Comparison of ENCODE assay signal across 8 cellular contexts in the genomic region with DNA sequence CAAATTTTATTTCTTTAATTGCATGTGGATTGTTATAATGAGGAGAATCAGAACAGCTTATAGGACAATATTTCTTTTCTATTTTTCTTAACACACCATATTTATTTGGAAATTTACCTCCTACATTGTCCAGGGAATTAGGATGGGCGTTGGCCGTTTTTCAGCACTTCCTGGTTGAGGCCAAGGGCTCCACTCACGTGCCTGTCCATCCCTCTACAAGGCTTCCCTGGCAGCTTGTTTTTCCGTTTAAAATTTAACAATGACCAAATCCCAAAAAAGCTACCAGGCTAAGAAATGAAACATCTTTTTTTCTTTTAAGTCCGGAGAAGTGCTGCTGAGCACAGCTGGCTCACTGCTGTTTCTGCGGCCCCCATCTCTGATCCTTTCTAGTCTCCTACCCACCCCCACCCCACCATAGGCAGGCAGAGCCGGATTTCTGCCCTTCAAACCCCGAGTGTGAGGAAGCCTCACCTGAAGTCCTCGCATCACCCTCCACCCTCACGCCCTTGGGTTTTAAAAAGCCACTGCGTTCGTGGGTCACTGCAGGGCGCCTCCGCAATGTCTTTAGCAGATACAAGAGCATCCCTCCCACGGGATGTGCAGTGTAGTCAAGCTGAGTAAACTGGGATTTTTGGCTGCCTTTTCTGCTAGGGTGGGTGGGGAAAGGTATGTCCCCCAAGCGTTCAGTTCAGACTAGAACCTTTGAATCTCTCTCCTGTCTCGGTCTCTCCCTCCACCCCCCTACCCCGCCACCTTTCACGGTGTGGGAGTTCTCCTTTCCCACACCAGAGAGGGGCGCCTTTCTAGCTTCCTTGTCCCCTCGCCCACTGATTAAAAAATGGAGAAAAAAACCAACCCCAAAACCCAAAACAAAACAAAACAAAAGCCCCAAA. TPM values are rescaled to one million over a fixed set of nuclear protein-coding genes. Genes with fewer than 3 reads are reported as not detected.
DNase-seq lines count a peak whose midpoint lies in the region; ATAC-seq and TF ChIP-seq lines count a peak whose summit lies in the region.

No MANE protein-coding gene starts in this region.

- CTCF ChIA-PET in GM10248 (lab: Yijun Ruan, JAX): no interaction called here

- no peaks in the 10 kb centered on the region for H3K9me3 ChIP-seq in HUES64 (ENCODE audit: insufficient read depth, low read depth, low read length)
- H3K9me3 ChIP-seq in adipocyte (ENCODE audit: control insufficient read depth, low read length): no peaks in the 10 kb centered on the region

- POLR2A ChIA-PET in GM10248 (lab: Yijun Ruan, JAX): no interaction called here

- peak overlapping the region; percentile 71 for H3K4me3 ChIP-seq in HUES64 (ENCODE audit: low read length)
- peak overlapping the region; percentile 96 for H3K4me3 ChIP-seq in adipocyte (ENCODE audit: low read length)

- WGBS in HUES64: 12% methylated on average over 20 of the region's 21 CpGs

- H3K9ac ChIP-seq in HUES64 (ENCODE audit: low read depth, low read length) (peak overlapping the region; percentile 80), adipocyte (ENCODE audit: low read length) (peak overlapping the region; percentile 88)

- peaks cover 28% of the 10 kb centered on the region for H3K4me1 ChIP-seq in HUES64 (ENCODE audit: insufficient read depth, low read length)
- peaks cover 8% of the 10 kb centered on the region for H3K4me1 ChIP-seq in adipocyte (ENCODE audit: control insufficient read depth, insufficient read depth, low read length)

- ATAC-seq in sciatic nerve: peak; percentile 53

- DNase-seq in A172 (ENCODE audit: low spot score): peak; percentile 38
- DNase-seq in GM10248 (ENCODE audit: extremely low spot score): peak; percentile 49
- peak; percentile 67 for DNase-seq in adipocyte (ENCODE audit: low read depth)
- peak; percentile 50 for DNase-seq in hepatic stellate cell (ENCODE audit: low spot score)
- DNase-seq in sciatic nerve (ENCODE audit: low spot score): no peak
- no peak for DNase-seq in pons (ENCODE audit: low spot score)
- no peak for DNase-seq in D341Med (ENCODE audit: low spot score)

- H3K27me3 ChIP-seq in HUES64 (ENCODE audit: insufficient read depth, low read length) (peaks cover 30% of the 10 kb centered on the region), adipocyte (replicated peaks; ENCODE audit: control insufficient read depth, insufficient read depth, low read length) (no peaks in the 10 kb centered on the region)

- no peak for TF ChIP-seq CTCF in GM10248 (IDR thresholded peaks at IDR 0.05; ENCODE audit: control extremely low read depth, extremely low read depth, low read depth, missing control alignments)

- no peaks in the 10 kb centered on the region for H3K36me3 ChIP-seq in HUES64 (ENCODE audit: insufficient read depth, low read length)
- H3K36me3 ChIP-seq in adipocyte (ENCODE audit: control insufficient read depth, insufficient read depth, low read length, severe bottlenecking): no peaks in the 10 kb centered on the region

- peak overlapping the region; percentile 24; the same call in 1 of the 2 replicates for H3K27ac ChIP-seq in HUES64 (ENCODE audit: low read depth, low read length)

- intact Hi-C loops in sciatic nerve (cut with DNase I): no loop called here

RNA-seq across cellular contexts. Expression of a gene that starts 0.8 kb away (rescaled TPM):
- 6.6 and 13.9 TPM in 2 replicates for total RNA-seq in A172 (2014; rRNA removed; shearing (Covaris generic))
- polyA plus RNA-seq in HUES64 (2013, experiment 1 of 2): 12.4 TPM
- 12.7 TPM for polyA plus RNA-seq in HUES64 (2013, experiment 2 of 2)
- 8.6 TPM for total RNA-seq in sciatic nerve

Comparison
In these comparisons a context has a peak if more than half of its experiments do, and no peak if none do; other contexts are left out.
1. DNase-seq: peak in A172 (single experiment), GM10248 (single experiment), adipocyte (single experiment) and hepatic stellate cell (single experiment); none in sciatic nerve (single experiment), pons (single experiment) and D341Med (single experiment).